17 cellular contexts compared by ENCODE assay signal in genomic region chr12:82682851-82683261, GRCh38. TPM values are rescaled to one million over a fixed set of nuclear protein-coding genes. Genes with fewer than 3 reads are reported as not detected.
DNase-seq lines count a peak whose midpoint lies in the region; ATAC-seq and TF ChIP-seq lines count a peak whose summit lies in the region.
"Had no signal": no experiment of that assay in that cellular context is flagged by ENCODE, and none has a peak within 500 bp of the region (broad histone marks: within the 10 kb centered on the region; RNA-seq: fewer than 3 reads in every experiment).

No MANE protein-coding gene starts in this region.

- CTCF ChIA-PET in MCF 10A (lab: Yijun Ruan, JAX) (interaction anchor here (0.7 to 4.4 kb wide), 2 partner anchors 37 to 1141 kb away, joined by 3 to 58 read pairs; no protein-coding TSS in a partner anchor), PC-3 (lab: Charles Lee) (no interaction called here)

- H3K4me3 ChIP-seq in breast epithelium, result no peak overlapping the region
- H3K4me3 ChIP-seq in PC-3 (ENCODE audit: low read length), result peak overlapping the region; percentile 23; the same call in 1 of the 2 replicates
- H3K4me3 ChIP-seq: skin epidermis, upper lobe of left lung had no signal

- ATAC-seq in PC-3 (peak; percentile 1; the same call in 1 of the 2 replicates), GM21576 (IDR thresholded peaks at IDR 0.05; ENCODE audit: unreplicated experiment) (no peak), HG02623 (IDR thresholded peaks at IDR 0.05; ENCODE audit: unreplicated experiment) (no peak), GM21515 (IDR thresholded peaks at IDR 0.05; ENCODE audit: unreplicated experiment) (no peak), HG03159 (IDR thresholded peaks at IDR 0.05; ENCODE audit: unreplicated experiment) (no peak)
- ATAC-seq: left cardiac atrium; stimulated activated effector memory CD8-positive, alpha-beta T cell treated with anti-CD3 and anti-CD28 coated beads, Interleukin-12 subunit alpha, Interleukin-12 subunit beta, amount 100 ng/mL, for 72 hours had no signal

- H3K27ac Mint-ChIP-seq in MCF 10A (ENCODE audit: low read depth, unreplicated experiment), result peak overlapping the region; percentile 7
- H3K27ac Mint-ChIP-seq: activated naive CD4-positive, alpha-beta T cell treated with anti-CD3 and anti-CD28 coated beads, Interleukin-2, amount 10 ng/mL, durations not matched to agents 7 days and 5 days; stimulated activated effector memory CD8-positive, alpha-beta T cell treated with anti-CD3 and anti-CD28 coated beads, Interleukin-12 subunit alpha, Interleukin-12 subunit beta, amount 100 ng/mL, for 72 hours had no signal

- TF ChIP-seq CTCF in MCF 10A (IDR thresholded peaks at IDR 0.05; ENCODE audit: unreplicated experiment) (no peak), breast epithelium (IDR thresholded peaks at IDR 0.05) (no peak), PC-3 (conservative IDR thresholded peaks at IDR 0.05; ENCODE audit: low read depth, low read length) (no peak)

- H3K9me3 ChIP-seq in breast epithelium (no peaks in the 10 kb centered on the region), PC-3 (ENCODE audit: low read length) (no peaks in the 10 kb centered on the region)
- H3K9me3 ChIP-seq: upper lobe of left lung had no signal

- H3K79me2 ChIP-seq in PC-3 (ENCODE audit: low read length), result peaks cover 2% of the 10 kb centered on the region

- TF ChIP-seq POLR2A in breast epithelium (IDR thresholded peaks at IDR 0.05), result no peak

- H3K4me2 ChIP-seq in PC-3 (ENCODE audit: low read length), result peak overlapping the region; percentile 72

- H3K4me1 ChIP-seq in breast epithelium, result peaks cover 0 to 8% of the 10 kb centered on the region in 2 donors
- H3K4me1 ChIP-seq in PC-3 (ENCODE audit: insufficient read depth, low read length), result peaks cover 31% of the 10 kb centered on the region

- H3K4me3 Mint-ChIP-seq in MCF 10A (ENCODE audit: unreplicated experiment), result no peak overlapping the region
- H3K4me3 Mint-ChIP-seq: activated naive CD4-positive, alpha-beta T cell treated with anti-CD3 and anti-CD28 coated beads, Interleukin-2, amount 10 ng/mL, durations not matched to agents 7 days and 5 days; stimulated activated effector memory CD8-positive, alpha-beta T cell treated with anti-CD3 and anti-CD28 coated beads, Interleukin-12 subunit alpha, Interleukin-12 subunit beta, amount 100 ng/mL, for 72 hours had no signal

- peak overlapping the region; percentile 41 for H3K9ac ChIP-seq in PC-3 (ENCODE audit: low read length)

- BruUV-seq in MCF 10A (replicated peaks; lab: Mats Ljungman, UMichigan) (no TSS peak), PC-3 (replicated peaks; lab: Mats Ljungman, UMichigan) (no TSS peak)

- DNase-seq in MCF 10A (ENCODE audit: unreplicated experiment) (peak; percentile 54), breast epithelium (ENCODE audit: low spot score in 2 of 2) (no peak), PC-3 (peak; percentile 77), fibroblast of gingiva (ENCODE audit: low read depth) (peak; percentile 73)
- DNase-seq: activated CD4-positive, alpha-beta T cell treated with anti-CD3 and anti-CD28 coated beads for 4 hours; activated naive CD4-positive, alpha-beta T cell treated with anti-CD3 and anti-CD28 coated beads, Interleukin-2, amount 10 ng/mL, durations not matched to agents 7 days and 5 days; left cardiac atrium; NCI-H187 treated with DMSO at 0.1 percent for 48 hours; T-helper 9 cell; upper lobe of left lung had no signal

- H3K27ac ChIP-seq in breast epithelium (peak overlapping the region in 1 of 2 donors; percentile 33), PC-3 (ENCODE audit: low read length) (peak overlapping the region; percentile 78)
- H3K27ac ChIP-seq: skin epidermis, upper lobe of left lung had no signal

- H3K9me2 ChIP-seq in PC-3 (replicated peaks; ENCODE audit: low read length), result no peaks in the 10 kb centered on the region

- H4K20me1 ChIP-seq in PC-3 (ENCODE audit: low read length), result no peaks in the 10 kb centered on the region

- peaks cover 11% of the 10 kb centered on the region for H3K4me1 Mint-ChIP-seq in MCF 10A (ENCODE audit: insufficient read depth, unreplicated experiment)

- intact Hi-C loops in MCF 10A (cut with micrococcal nuclease) (loop anchor here (10.0 kb wide), 2 partner anchors 212 to 752 kb away; no protein-coding TSS in a partner anchor), breast epithelium (cut with DNase I; ENCODE audit: low total_unique reads) (no loop called here), PC-3 (cut with micrococcal nuclease) (loop anchor here (2.0 to 10.0 kb wide), 3 partner anchors 156 to 1132 kb away; no protein-coding TSS in a partner anchor)

- no peaks in the 10 kb centered on the region for H3K27me3 ChIP-seq in breast epithelium
- H3K27me3 ChIP-seq in PC-3 (ENCODE audit: low read length), result no peaks in the 10 kb centered on the region
- H3K27me3 ChIP-seq: upper lobe of left lung had no signal

- no peaks in the 10 kb centered on the region for H3K36me3 Mint-ChIP-seq in MCF 10A (ENCODE audit: insufficient read depth, unreplicated experiment)
- H3K36me3 Mint-ChIP-seq: activated naive CD4-positive, alpha-beta T cell treated with anti-CD3 and anti-CD28 coated beads, Interleukin-2, amount 10 ng/mL, durations not matched to agents 7 days and 5 days; brain; stimulated activated effector memory CD8-positive, alpha-beta T cell treated with anti-CD3 and anti-CD28 coated beads, Interleukin-12 subunit alpha, Interleukin-12 subunit beta, amount 100 ng/mL, for 72 hours had no signal

- no peaks in the 10 kb centered on the region for H3K9me3 Mint-ChIP-seq in MCF 10A (ENCODE audit: unreplicated experiment)
- H3K9me3 Mint-ChIP-seq: activated naive CD4-positive, alpha-beta T cell treated with anti-CD3 and anti-CD28 coated beads, Interleukin-2, amount 10 ng/mL, durations not matched to agents 7 days and 5 days; brain; stimulated activated effector memory CD8-positive, alpha-beta T cell treated with anti-CD3 and anti-CD28 coated beads, Interleukin-12 subunit alpha, Interleukin-12 subunit beta, amount 100 ng/mL, for 72 hours had no signal

- H3K36me3 ChIP-seq in breast epithelium (no peaks in the 10 kb centered on the region), PC-3 (ENCODE audit: low read depth, low read length) (no peaks in the 10 kb centered on the region)
- H3K36me3 ChIP-seq: upper lobe of left lung had no signal

- H3K27me3 Mint-ChIP-seq in MCF 10A (ENCODE audit: insufficient read depth, unreplicated experiment), result no peaks in the 10 kb centered on the region

- no peaks in the 10 kb centered on the region for H3F3A ChIP-seq in PC-3 (ENCODE audit: low read length, unreplicated experiment)

- POLR2A ChIA-PET in MCF 10A (lab: Yijun Ruan, JAX), result no interaction called here
- POLR2A ChIA-PET in PC-3 (lab: Charles Lee; ENCODE audit: unreplicated experiment), result no interaction called here

- H2AFZ ChIP-seq in PC-3 (ENCODE audit: low read length), result peak overlapping the region; percentile 49

RNA-seq across cellular contexts. Expression of gene TMTC2, which starts 3.9 kb away (rescaled TPM):
- total RNA-seq in MCF 10A (2022), result 1.7 and 2.0 TPM in 2 replicates
- total RNA-seq in breast epithelium, result 10 to 100 TPM in 2 of 3 donors, 1 to 10 TPM in 1; 7.0 to 28.8 (median 19.3) TPM
- total RNA-seq in PC-3 (2014; rRNA removed), result 10.7 and 17.5 TPM in 2 replicates

Comparison
In these comparisons a context has a peak if more than half of its experiments do, and no peak if none do; other contexts are left out.
1. DNase-seq: peak in MCF 10A (single experiment), PC-3 (single experiment) and fibroblast of gingiva (single experiment); none in breast epithelium (0 of 2).